Comparison of ENCODE assay signal across 11 cellular contexts in genomic region chr7:155372782-155373358, GRCh38.
DNase-seq lines count a peak whose midpoint lies in the region; ATAC-seq, FAIRE-seq and TF ChIP-seq lines count a peak whose summit lies in the region.
"Had no signal": no experiment of that assay in that cellular context is flagged by ENCODE, and none has a peak within 500 bp of the region (broad histone marks: within the 10 kb centered on the region; RNA-seq: fewer than 3 reads in every experiment).

No MANE protein-coding gene starts in this region.

- H3K4me3 ChIP-seq in A549 (peak overlapping the region; percentile 37), GM08714 (ENCODE audit: low read length) (peak overlapping the region; percentile 1; the same call in 1 of the 2 replicates), ascending aorta (peak overlapping the region; percentile 42 to 54), H7 (ENCODE audit: insufficient read depth, low read depth, low read length) (no peak overlapping the region)
- H3K4me3 ChIP-seq in naive thymus-derived CD4-positive, alpha-beta T cell (ENCODE audit: low read length): no peak overlapping the region

- H3K36me3 ChIP-seq in ascending aorta (no peaks in the 10 kb centered on the region), H7 (replicated peaks; ENCODE audit: control insufficient read depth, insufficient read depth, low read length) (no peaks in the 10 kb centered on the region)
- H3K36me3 ChIP-seq in naive thymus-derived CD4-positive, alpha-beta T cell (ENCODE audit: control insufficient read depth in 2 of 3, insufficient read depth in 3 of 3, low read length in 3 of 3): no peaks in the 10 kb centered on the region

- 19% methylated on average over 28 of the region's 28 CpGs for WGBS in A549 (ENCODE audit: missing lambda C conversion rate)

- peak; percentile 26 to 30; a peak in 3 of 6 replicates for ATAC-seq in A549
- no peak for ATAC-seq in naive thymus-derived CD4-positive, alpha-beta T cell

- H3K27me3 ChIP-seq in ascending aorta: peaks cover 44% of the 10 kb centered on the region
- peaks cover 0 to 3% of the 10 kb centered on the region in 2 donors for H3K27me3 ChIP-seq in naive thymus-derived CD4-positive, alpha-beta T cell (ENCODE audit: control insufficient read depth in 2 of 2, insufficient read depth in 2 of 2, low read length in 2 of 2)
- H3K27me3 ChIP-seq in H7 (ENCODE audit: control insufficient read depth, insufficient read depth, low read length): peaks cover 94% of the 10 kb centered on the region

- FAIRE-seq in A549 (lab: Jason Lieb, UNC): no peak

- 0 out of 5 replicates have a peak, but pooled peaks of 1 of the 2 experiments have one; percentile 1 for TF ChIP-seq RAD21 in A549 (conservative IDR thresholded peaks at IDR 0.05 in 1 of 2, IDR thresholded peaks at IDR 0.05 in 1 of 2)

- TF ChIP-seq CTCF in A549 (IDR thresholded peaks at IDR 0.05) (no peak; the same call in 2 of the 3 replicates), ascending aorta (IDR thresholded peaks at IDR 0.05) (no peak)

- CTCF ChIA-PET in A549 (lab: Yijun Ruan, JAX): interaction anchor here (0.6 to 3.6 kb wide), 16 partner anchors 8 to 459 kb away, joined by 3 to 27 read pairs (median 4); partner anchors contain the start of gene CNPY1
- CTCF ChIA-PET in naive thymus-derived CD4-positive, alpha-beta T cell (lab: Charles Lee): no interaction called here

- peak overlapping the region in 1 of 2 experiments; percentile 56; a peak in 1 of 6 replicates for H3K27ac ChIP-seq in A549
- H3K27ac ChIP-seq in ascending aorta: no peak overlapping the region
- no peak overlapping the region for H3K27ac ChIP-seq in naive thymus-derived CD4-positive, alpha-beta T cell (ENCODE audit: low read depth, low read length)
- H3K27ac ChIP-seq: epithelial cell of prostate had no signal

- peaks cover 0 to 3% (median 0%) of the 10 kb centered on the region in 5 donors for H3K36me3 Mint-ChIP-seq in naive thymus-derived CD4-positive, alpha-beta T cell

- H3K9me3 ChIP-seq in A549 (no peaks in the 10 kb centered on the region), ascending aorta (no peaks in the 10 kb centered on the region)
- H3K9me3 ChIP-seq in naive thymus-derived CD4-positive, alpha-beta T cell (ENCODE audit: control insufficient read depth in 2 of 3, low read length in 3 of 3): no peaks in the 10 kb centered on the region

- peaks cover 65 to 82% (median 78%) of the 10 kb centered on the region in 5 donors for H3K27me3 Mint-ChIP-seq in naive thymus-derived CD4-positive, alpha-beta T cell

- H3K4me2 ChIP-seq in A549: peak overlapping the region; percentile 81

- TF ChIP-seq EP300 in A549 (IDR thresholded peaks at IDR 0.05): no peak

- no peak for TF ChIP-seq POLR2A in A549 (IDR thresholded peaks at IDR 0.05; ENCODE audit: low read length)

- H3K9me3 Mint-ChIP-seq in naive thymus-derived CD4-positive, alpha-beta T cell: peaks cover 0 to 6% (median 0%) of the 10 kb centered on the region in 11 donors

- no peak for DNase-seq in A549 (ENCODE audit: low read depth in 1 of 2, low spot score in 1 of 2)
- no peak for DNase-seq in ascending aorta (ENCODE audit: low spot score in 2 of 2)
- no peak for DNase-seq in naive thymus-derived CD4-positive, alpha-beta T cell
- DNase-seq in NCI-H2227 (lab: John Stamatoyannopoulos, UW; ENCODE audit: unreplicated experiment): no peak
- no peak for DNase-seq in islet precursor cell
- no peak for DNase-seq in DMS153 treated with DMSO at 0.1 percent for 48 hours (lab: John Stamatoyannopoulos, UW; ENCODE audit: unreplicated experiment)
- no peak for DNase-seq in H7
- DNase-seq: DND-41; stimulated activated CD4-positive, alpha-beta T cell treated with anti-CD3 and anti-CD28 coated beads, Interleukin-4, amount 100 ng/mL, for 24 hours had no signal

- intact Hi-C loops in ascending aorta (cut with DNase I): no loop called here
- intact Hi-C loops in naive thymus-derived CD4-positive, alpha-beta T cell (cut with micrococcal nuclease): no loop called here

- H3K4me1 Mint-ChIP-seq in naive thymus-derived CD4-positive, alpha-beta T cell: peaks cover 26 to 46% (median 33%) of the 10 kb centered on the region in 7 donors

- POLR2A ChIA-PET in A549 (lab: Yijun Ruan, JAX): no interaction called here
- POLR2A ChIA-PET in naive thymus-derived CD4-positive, alpha-beta T cell (lab: Charles Lee): no interaction called here

- H3K4me1 ChIP-seq in A549: peaks cover 13% of the 10 kb centered on the region; the same call in 2 of the 3 replicates
- H3K4me1 ChIP-seq in ascending aorta: peaks cover 10 to 22% of the 10 kb centered on the region in 2 donors
- H3K4me1 ChIP-seq in naive thymus-derived CD4-positive, alpha-beta T cell (ENCODE audit: control insufficient read depth in 2 of 2, insufficient read depth in 2 of 2, low read length in 2 of 2): peaks cover 0 to 7% of the 10 kb centered on the region in 2 donors

- peak overlapping the region; percentile 29 to 82 (median 58) for H3K4me3 Mint-ChIP-seq in naive thymus-derived CD4-positive, alpha-beta T cell

- peak overlapping the region in 1 of 9 donors; percentile 82 for H3K27ac Mint-ChIP-seq in naive thymus-derived CD4-positive, alpha-beta T cell

TF ChIP-seq in A549, 52 proteins besides CTCF, POLR2A, EP300 and RAD21:
- TF ChIP-seq EHMT2 (IDR thresholded peaks at IDR 0.05; ENCODE audit: low read depth): no peak
- TF ChIP-seq CBX2 (IDR thresholded peaks at IDR 0.05; ENCODE audit: borderline replicate concordance, low read depth): no peak
- TF ChIP-seq SREBF2 (IDR thresholded peaks at IDR 0.05): no peak
- TF ChIP-seq KDM1A (IDR thresholded peaks at IDR 0.05; ENCODE audit: low read depth): no peak
- TF ChIP-seq FOSB (CRISPR knock-in tag; IDR thresholded peaks at IDR 0.05): no peak
- no peak for TF ChIP-seq CHD4 (IDR thresholded peaks at IDR 0.05; ENCODE audit: borderline replicate concordance)
- no peak for TF ChIP-seq TFCP2L1 (CRISPR knock-in tag; IDR thresholded peaks at IDR 0.05)
- TF ChIP-seq RNF2 (IDR thresholded peaks at IDR 0.05; ENCODE audit: borderline replicate concordance, low read depth): no peak
- no peak for TF ChIP-seq ELK1 (IDR thresholded peaks at IDR 0.05; ENCODE audit: low read depth, low read length)
- no peak for TF ChIP-seq RARB (CRISPR knock-in tag; IDR thresholded peaks at IDR 0.05)
- no peak for TF ChIP-seq RFX5 (IDR thresholded peaks at IDR 0.05)
- TF ChIP-seq POLR2AphosphoS2 (conservative IDR thresholded peaks at IDR 0.05; ENCODE audit: low read length): no peak

Comparison
In these comparisons a context has a peak if more than half of its experiments do, and no peak if none do; other contexts are left out.
1. H3K4me3 ChIP-seq: peak in A549 (single experiment), GM08714 (single experiment) and ascending aorta (2 of 2); none in naive thymus-derived CD4-positive, alpha-beta T cell (single experiment) and H7 (single experiment).